8 cellular contexts compared by ENCODE assay signal in genomic region chr2:55423303-55423702, GRCh38.
"Had no signal": no experiment of that assay in that cellular context is flagged by ENCODE, and none has a peak within 500 bp of the region (broad histone marks: within the 10 kb centered on the region; RNA-seq: fewer than 3 reads in every experiment).

No MANE protein-coding gene starts in this region.

- H3K4me3 ChIP-seq: GM23248, HAP-1 had no signal

- H3K9ac ChIP-seq: GM23248 had no signal

- H3K9me3 Mint-ChIP-seq: IgD-negative memory B cell had no signal

- H3K27ac ChIP-seq: GM23248, HL-60 had no signal

- H3K9me3 ChIP-seq: HAP-1 had no signal

- H3K36me3 Mint-ChIP-seq: IgD-negative memory B cell had no signal

- ATAC-seq: HCT116 had no signal

- DNase-seq: GM23248, GOT3, H7, KG1 had no signal

- H3K36me3 ChIP-seq: HAP-1 had no signal
